ENCODE assay signal across 1 cellular context in genomic region chr1:155537193-155537592, GRCh38.
A peak's percentile ranks its signal among the peaks of the same experiment; 100 is the strongest.
TF ChIP-seq lines count a peak whose summit lies in the region.

No MANE protein-coding gene starts in this region.

TF ChIP-seq in HepG2, 621 proteins besides CTCF, POLR2A, EP300 and RAD21:
- TF ChIP-seq MBD4 (IDR thresholded peaks at IDR 0.05; ENCODE audit: borderline replicate concordance, low read length) (no peak), ZKSCAN1 (IDR thresholded peaks at IDR 0.05; ENCODE audit: low read length) (peak; percentile 24; the same call in 1 of the 2 replicates)
